In genomic region chr9:134794726-134795370, GRCh38 we compare ENCODE assay signal across 31 cellular contexts.
"Had no signal": no experiment of that assay in that cellular context is flagged by ENCODE, and none has a peak within 500 bp of the region (broad histone marks: within the 10 kb centered on the region; RNA-seq: fewer than 3 reads in every experiment).

No MANE protein-coding gene starts in this region.

- H3K4me1 Mint-ChIP-seq: stimulated activated effector memory CD8-positive, alpha-beta T cell treated with anti-CD3 and anti-CD28 coated beads, Interleukin-12 subunit alpha, Interleukin-12 subunit beta, amount 100 ng/mL, for 72 hours had no signal

- H3K36me3 ChIP-seq: breast epithelium, left lung, lower lobe of right lung, right lobe of liver, thyroid gland, upper lobe of right lung had no signal

- H3K9me3 ChIP-seq: breast epithelium, esophagus squamous epithelium, heart right ventricle, left lung, lower lobe of right lung, mucosa of descending colon, right lobe of liver, thyroid gland, upper lobe of right lung had no signal

- H3K27ac ChIP-seq: breast epithelium, esophagus squamous epithelium, heart right ventricle, left lung, lower lobe of right lung, right lobe of liver, thyroid gland, upper lobe of right lung, VCaP had no signal

- H3K27me3 Mint-ChIP-seq: stimulated activated naive CD8-positive, alpha-beta T cell treated with anti-CD3 and anti-CD28 coated beads, Interleukin-15, Interleukin-2, amounts not matched to agents 100 ng/mL and 50 ng/mL, for 24 hours had no signal

- H3K4me1 ChIP-seq: breast epithelium, esophagus squamous epithelium, left lung, lower lobe of right lung, right lobe of liver, thyroid gland, upper lobe of right lung had no signal

- H3K4me3 Mint-ChIP-seq: dendritic cell treated with granulocyte-macrophage colony-stimulating factor and Interleukin-4, amounts not matched to agents 40 ng/mL and 50 ng/mL, for 4 days; nephron progenitor cell; stimulated activated effector memory CD8-positive, alpha-beta T cell treated with anti-CD3 and anti-CD28 coated beads, Interleukin-12 subunit alpha, Interleukin-12 subunit beta, amount 100 ng/mL, for 72 hours; stimulated activated naive CD8-positive, alpha-beta T cell treated with anti-CD3 and anti-CD28 coated beads, Interleukin-15, Interleukin-2, amounts not matched to agents 100 ng/mL and 50 ng/mL, for 24 hours; T-helper 1 cell treated with Interleukin-12 subunit alpha and Interleukin-12 subunit beta and Interleukin-4 antibody, amounts not matched to agents 30 μg/mL and 1 μg/mL, for 36 hours had no signal

- H3K27ac Mint-ChIP-seq: dendritic cell treated with granulocyte-macrophage colony-stimulating factor and Interleukin-4, amounts not matched to agents 40 ng/mL and 50 ng/mL, for 4 days; nephron progenitor cell; stimulated activated effector memory CD8-positive, alpha-beta T cell treated with anti-CD3 and anti-CD28 coated beads, Interleukin-12 subunit alpha, Interleukin-12 subunit beta, amount 100 ng/mL, for 72 hours; stimulated activated naive CD8-positive, alpha-beta T cell treated with anti-CD3 and anti-CD28 coated beads, Interleukin-15, Interleukin-2, amounts not matched to agents 100 ng/mL and 50 ng/mL, for 24 hours; T-helper 1 cell treated with Interleukin-12 subunit alpha and Interleukin-12 subunit beta and Interleukin-4 antibody, amounts not matched to agents 30 μg/mL and 1 μg/mL, for 36 hours had no signal

- H3K9me3 Mint-ChIP-seq: dendritic cell treated with granulocyte-macrophage colony-stimulating factor and Interleukin-4, amounts not matched to agents 40 ng/mL and 50 ng/mL, for 4 days; nephron progenitor cell; stimulated activated effector memory CD8-positive, alpha-beta T cell treated with anti-CD3 and anti-CD28 coated beads, Interleukin-12 subunit alpha, Interleukin-12 subunit beta, amount 100 ng/mL, for 72 hours; stimulated activated naive CD8-positive, alpha-beta T cell treated with anti-CD3 and anti-CD28 coated beads, Interleukin-15, Interleukin-2, amounts not matched to agents 100 ng/mL and 50 ng/mL, for 24 hours; T-helper 1 cell treated with Interleukin-12 subunit alpha and Interleukin-12 subunit beta and Interleukin-4 antibody, amounts not matched to agents 30 μg/mL and 1 μg/mL, for 36 hours had no signal

- H3K36me3 Mint-ChIP-seq: stimulated activated effector memory CD8-positive, alpha-beta T cell treated with anti-CD3 and anti-CD28 coated beads, Interleukin-12 subunit alpha, Interleukin-12 subunit beta, amount 100 ng/mL, for 72 hours had no signal

- H3K27me3 ChIP-seq: breast epithelium, esophagus squamous epithelium, heart right ventricle, right lobe of liver, thyroid gland, upper lobe of right lung had no signal

- H3K4me3 ChIP-seq: breast epithelium, esophagus squamous epithelium, heart right ventricle, left lung, lower lobe of right lung, mucosa of descending colon, right lobe of liver, thyroid gland, upper lobe of right lung had no signal

- DNase-seq: activated CD4-positive, alpha-beta T cell treated with anti-CD3 and anti-CD28 coated beads for 48 hours; activated CD4-positive, alpha-beta T cell treated with anti-CD3 and anti-CD28 coated beads, Interleukin-2, amount 50 U/mL, for 48 hours; activated CD8-positive, alpha-beta memory T cell treated with anti-CD3 and anti-CD28 coated beads for 24 hours; activated gamma-delta T cell treated with Interleukin-2 at 50 U/mL for 16 hours; activated naive CD4-positive, alpha-beta T cell treated with anti-CD3 and anti-CD28 coated beads, Interleukin-2, amount 50 U/mL, for 16 hours; activated T-cell treated with anti-CD3 and anti-CD28 coated beads, Interleukin-2, amount 50 U/mL, for 1 hour; amniotic stem cell; central memory CD4-positive, alpha-beta T cell; esophagus squamous epithelium; foreskin melanocyte; heart right ventricle; kidney glomerular epithelial cell; left lung; lower lobe of right lung; mesendoderm; mucosa of descending colon; nephron progenitor cell; posterior cingulate gyrus; right lobe of liver; stimulated activated CD4-positive, alpha-beta T cell treated with anti-CD3 and anti-CD28 coated beads, Interleukin-12 subunit alpha, Interleukin-12 subunit beta, amount 100 ng/mL, for 4 hours; stimulated activated CD4-positive, alpha-beta T cell treated with anti-CD3 and anti-CD28 coated beads, Interleukin-4, amount 100 ng/mL, for 1 hour; SW 1271; T-helper 9 cell; thyroid gland; upper lobe of right lung had no signal
